In genomic region chr12:95763809-95764253, GRCh38 we compare ENCODE assay signal across 9 cellular contexts. TPM values are rescaled to one million over a fixed set of nuclear protein-coding genes. Genes with fewer than 3 reads are reported as not detected.
A peak's percentile ranks its signal among the peaks of the same experiment; 100 is the strongest.
DNase-seq lines count a peak whose midpoint lies in the region; TF ChIP-seq lines count a peak whose summit lies in the region.
"Had no signal": no experiment of that assay in that cellular context is flagged by ENCODE, and none has a peak within 500 bp of the region (broad histone marks: within the 10 kb centered on the region; RNA-seq: fewer than 3 reads in every experiment).

No MANE protein-coding gene starts in this region.

- no peak overlapping the region for H3K18ac ChIP-seq in mesenchymal stem cell (ENCODE audit: low read depth in 1 of 2, low read length in 2 of 2)

- peak; percentile 94 for DNase-seq in DMS53 (lab: John Stamatoyannopoulos, UW)
- DNase-seq in NAMALWA (ENCODE audit: low spot score), result peak; percentile 11
- DNase-seq in brain pericyte (ENCODE audit: low read depth, low spot score), result peak; percentile 68
- DNase-seq in mesenchymal stem cell, result peak; percentile 47
- no peak for DNase-seq in mesenteric fat pad (ENCODE audit: low spot score)
- DNase-seq in activated CD4-positive, alpha-beta T cell treated with anti-CD3 and anti-CD28 coated beads, Interleukin-2, amount 50 U/mL, for 4 hours, result no peak
- no peak for DNase-seq in NCI-H1694 treated with DMSO at 0.1 percent for 48 hours (lab: John Stamatoyannopoulos, UW)
- DNase-seq in ovary, result no peak
- DNase-seq: anterior cingulate cortex had no signal

- TF ChIP-seq EP300 in ovary (IDR thresholded peaks at IDR 0.05), result no peak

- H2BK15ac ChIP-seq in mesenchymal stem cell (ENCODE audit: low read depth, poor library complexity, severe bottlenecking), result no peak overlapping the region

- H2AFZ ChIP-seq in mesenchymal stem cell (ENCODE audit: low read depth, low read length), result no peak overlapping the region

- H3K4me2 ChIP-seq in mesenchymal stem cell (ENCODE audit: low read length, poor library complexity, severe bottlenecking), result no peak overlapping the region

- H2AK5ac ChIP-seq in mesenchymal stem cell (ENCODE audit: low read length, severe bottlenecking), result no peak overlapping the region

- H3K4me3 ChIP-seq in mesenchymal stem cell (ENCODE audit: insufficient read depth in 1 of 2, low read depth in 1 of 2, low read length in 2 of 2), result no peak overlapping the region
- H3K4me3 ChIP-seq in ovary, result no peak overlapping the region

- TF ChIP-seq CTCF in ovary (IDR thresholded peaks at IDR 0.05), result no peak

- no peak overlapping the region for H2BK5ac ChIP-seq in mesenchymal stem cell (ENCODE audit: low read depth, low read length, poor library complexity, severe bottlenecking)

- intact Hi-C loops in ovary (cut with DNase I), result no loop called here

- H3K27me3 ChIP-seq in mesenchymal stem cell (ENCODE audit: control insufficient read depth in 1 of 2, insufficient read depth in 1 of 2, low read length in 2 of 2), result no peaks in the 10 kb centered on the region
- no peaks in the 10 kb centered on the region for H3K27me3 ChIP-seq in ovary

- H3K9me3 ChIP-seq in mesenchymal stem cell (ENCODE audit: control insufficient read depth, low read length) (peaks cover 5% of the 10 kb centered on the region), ovary (no peaks in the 10 kb centered on the region)

- no peak overlapping the region for H3K4ac ChIP-seq in mesenchymal stem cell (ENCODE audit: low read depth in 1 of 2, low read length in 2 of 2)

- peaks cover 7% of the 10 kb centered on the region for H3K79me1 ChIP-seq in mesenchymal stem cell (replicated peaks; ENCODE audit: low read length, poor library complexity, severe bottlenecking)

- H2BK12ac ChIP-seq in mesenchymal stem cell (ENCODE audit: low read length in 2 of 2), result no peak overlapping the region

- H4K8ac ChIP-seq in mesenchymal stem cell (ENCODE audit: low read length), result no peak overlapping the region

- H3K36me3 ChIP-seq in mesenchymal stem cell (ENCODE audit: control insufficient read depth in 1 of 2, insufficient read depth in 2 of 2, low read depth in 1 of 2, low read length in 2 of 2) (peaks cover 0 to 3% of the 10 kb centered on the region in 2 experiments), ovary (no peaks in the 10 kb centered on the region)

- no peak overlapping the region for H4K91ac ChIP-seq in mesenchymal stem cell (ENCODE audit: low read length)

- peaks cover 10% of the 10 kb centered on the region for H3K4me1 ChIP-seq in mesenchymal stem cell (ENCODE audit: control insufficient read depth, insufficient read depth, low read depth, low read length)
- peaks cover 4% of the 10 kb centered on the region for H3K4me1 ChIP-seq in ovary (ENCODE audit: insufficient read depth)

- no peak overlapping the region for H3K27ac ChIP-seq in mesenchymal stem cell (ENCODE audit: low read length, poor library complexity, severe bottlenecking)
- H3K27ac ChIP-seq in ovary, result no peak overlapping the region

- no peak for TF ChIP-seq POLR2A in ovary (IDR thresholded peaks at IDR 0.05)

- no peak overlapping the region for H2BK120ac ChIP-seq in mesenchymal stem cell (ENCODE audit: low read depth, low read length)

- no peak overlapping the region for H3K9ac ChIP-seq in mesenchymal stem cell (ENCODE audit: low read length)

- no peak overlapping the region for H3K23ac ChIP-seq in mesenchymal stem cell (ENCODE audit: low read length in 2 of 2)

- H3K14ac ChIP-seq in mesenchymal stem cell (ENCODE audit: low read length in 2 of 2), result no peak overlapping the region

RNA-seq across cellular contexts. Expression of gene NTN4, which starts 26.7 kb away (rescaled TPM):
- 4.6 TPM for polyA plus RNA-seq in mesenchymal stem cell (2013, experiment 1 of 2)
- 4.7 TPM for polyA plus RNA-seq in mesenchymal stem cell (2013, experiment 2 of 2)
- total RNA-seq in mesenteric fat pad, result 11.6 TPM
- 100 to 1,000 TPM in 1 of 7 donors, 10 to 100 TPM in 6; 16.0 to 101 (median 54.2) TPM for total RNA-seq in ovary
- polyA plus RNA-seq in ovary, result 10 to 100 TPM; 39.0 to 57.3 TPM

Comparison
In these comparisons a context has a peak if more than half of its experiments do, and no peak if none do; other contexts are left out.
1. DNase-seq: peak in DMS53 (single experiment), NAMALWA (single experiment), brain pericyte (single experiment) and mesenchymal stem cell (single experiment); none in mesenteric fat pad (single experiment), activated CD4-positive, alpha-beta T cell treated with anti-CD3 and anti-CD28 coated beads, Interleukin-2, amount 50 U/mL, for 4 hours (0 of 2), NCI-H1694 treated with DMSO at 0.1 percent for 48 hours (single experiment) and ovary (0 of 5).